Comparison of ENCODE assay signal across 16 cellular contexts in the genomic region with DNA sequence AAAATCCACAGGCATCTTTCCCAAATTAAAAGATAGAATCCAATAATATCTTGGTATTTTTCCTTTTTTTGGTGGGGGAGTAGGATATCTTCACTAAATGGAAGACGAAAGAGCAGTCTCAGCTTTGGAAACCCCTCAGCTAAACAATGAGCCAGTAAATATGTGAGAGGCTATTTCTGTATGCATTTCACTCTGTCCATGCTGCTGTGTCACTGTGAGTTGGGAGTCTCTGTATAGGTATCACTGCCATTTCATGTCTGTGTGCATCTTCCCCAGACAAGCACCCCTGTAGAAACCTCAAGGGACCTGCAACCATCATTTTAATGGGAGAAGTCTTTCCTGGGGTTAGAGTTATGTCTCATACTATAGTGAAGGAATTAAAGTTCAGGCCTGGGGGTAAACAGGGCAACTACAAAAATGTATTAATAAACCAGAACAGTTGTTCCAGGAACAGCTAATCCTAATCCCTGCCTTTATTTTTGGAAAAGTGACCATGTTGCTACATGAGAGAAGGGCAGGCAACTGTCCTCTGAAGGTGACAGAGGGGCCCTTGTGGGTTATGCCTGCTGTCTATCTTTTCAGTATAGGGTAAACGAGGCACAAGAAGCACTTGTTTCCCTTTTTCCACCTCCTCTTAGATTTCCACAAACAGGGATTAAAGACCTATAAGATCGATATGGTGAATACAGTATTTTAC. TPM values are rescaled to one million over a fixed set of nuclear protein-coding genes. Genes with fewer than 3 reads are reported as not detected.
A peak's percentile ranks its signal among the peaks of the same experiment; 100 is the strongest.
DNase-seq lines count a peak whose midpoint lies in the region; ATAC-seq and TF ChIP-seq lines count a peak whose summit lies in the region.
"Had no signal": no experiment of that assay in that cellular context is flagged by ENCODE, and none has a peak within 500 bp of the region (broad histone marks: within the 10 kb centered on the region; RNA-seq: fewer than 3 reads in every experiment).

No MANE protein-coding gene starts in this region.

- no peak overlapping the region for H3K27ac Mint-ChIP-seq in natural killer cell treated with Interleukin-12 subunit alpha and Interleukin-12 subunit beta and Interleukin-15 and Interleukin-18, amount 100 ng/mL, for 72 hours

- H3K27ac ChIP-seq in right cardiac atrium (ENCODE audit: low read length), result no peak overlapping the region
- H3K27ac ChIP-seq in right atrium auricular region, result peak overlapping the region; percentile 61 to 81
- peak overlapping the region; percentile 82 to 85 (median 82) for H3K27ac ChIP-seq in gastrocnemius medialis
- no peak overlapping the region for H3K27ac ChIP-seq in RWPE1
- H3K27ac ChIP-seq: BLaER1, HL-60 had no signal

- no peak overlapping the region for H3K4me3 ChIP-seq in right cardiac atrium (ENCODE audit: low read length)
- no peak overlapping the region for H3K4me3 ChIP-seq in right atrium auricular region
- no peak overlapping the region for H3K4me3 ChIP-seq in gastrocnemius medialis
- H3K4me3 ChIP-seq: BLaER1, K562 had no signal

- no peak for TF ChIP-seq CTCF in right atrium auricular region (IDR thresholded peaks at IDR 0.05)
- no peak for TF ChIP-seq CTCF in gastrocnemius medialis (IDR thresholded peaks at IDR 0.05 in 4 of 5, conservative IDR thresholded peaks at IDR 0.05 in 1 of 5)
- TF ChIP-seq CTCF in RWPE1 (conservative IDR thresholded peaks at IDR 0.05; ENCODE audit: low read depth), result no peak

- 76% methylated on average over 3 of the region's 3 CpGs for WGBS in right cardiac atrium

- peak in 1 of 2 donors; percentile 26 for TF ChIP-seq POLR2A in gastrocnemius medialis (IDR thresholded peaks at IDR 0.05)

- CTCF ChIA-PET in RWPE1 (lab: Yijun Ruan, JAX), result interaction anchor here (0.8 to 1.3 kb wide), 3 partner anchors 15 to 200 kb away, joined by 3 to 5 read pairs (median 4); no protein-coding TSS in a partner anchor

- intact Hi-C loops in Right ventricle myocardium superior (cut with DNase I), result no loop called here
- intact Hi-C loops in right cardiac atrium (cut with DNase I), result no loop called here
- intact Hi-C loops in gastrocnemius medialis (cut with DNase I; ENCODE audit: low total_unique reads), result loop anchor here (2.0 kb wide), 1 partner anchor 21 kb away; no protein-coding TSS in a partner anchor

- in situ Hi-C loops in gastrocnemius medialis (cut with MboI; ENCODE audit: low sequenced_read_pairs in 4 of 4), result loop anchor here in 2 of 4 donors (10.0 to 25.0 kb wide), 2 partner anchors 175 to 193 kb away; a partner anchor contains a TSS

- H3K9me3 Mint-ChIP-seq in natural killer cell treated with Interleukin-12 subunit alpha and Interleukin-12 subunit beta and Interleukin-15 and Interleukin-18, amount 100 ng/mL, for 72 hours, result no peaks in the 10 kb centered on the region
- H3K9me3 Mint-ChIP-seq: CD8-positive, alpha-beta memory T cell; H9 had no signal

- ATAC-seq in Right ventricle myocardium superior (ENCODE audit: poor library complexity) (peak; percentile 18), right cardiac atrium (no peak), gastrocnemius medialis (peak; percentile 65 to 69)
- no peak for ATAC-seq in natural killer cell treated with Interleukin-12 subunit alpha and Interleukin-12 subunit beta and Interleukin-15 and Interleukin-18, amount 100 ng/mL, for 72 hours
- ATAC-seq: K562 had no signal

- DNase-seq in Right ventricle myocardium superior (no peak), right cardiac atrium (no peak), NCI-H69 (lab: John Stamatoyannopoulos, UW) (peak; percentile 35), right atrium auricular region (ENCODE audit: low spot score) (no peak), gastrocnemius medialis (no peak), RWPE1 (ENCODE audit: low spot score) (no peak), KG1 (lab: John Stamatoyannopoulos, UW) (no peak)
- no peak for DNase-seq in natural killer cell treated with Interleukin-12 subunit alpha and Interleukin-12 subunit beta and Interleukin-15 and Interleukin-18, amount 100 ng/mL, for 72 hours (ENCODE audit: low spot score)
- DNase-seq: CD8-positive, alpha-beta memory T cell; DND-41; H9; NCI-H226; NCI-H526 had no signal

- H3K9me3 ChIP-seq in right cardiac atrium (ENCODE audit: control insufficient read depth, low read length), result no peaks in the 10 kb centered on the region
- no peaks in the 10 kb centered on the region for H3K9me3 ChIP-seq in right atrium auricular region
- no peaks in the 10 kb centered on the region for H3K9me3 ChIP-seq in gastrocnemius medialis
- H3K9me3 ChIP-seq: BLaER1 had no signal

- POLR2A ChIA-PET in RWPE1 (lab: Yijun Ruan, JAX; ENCODE audit: low non-redundant PET), result no interaction called here

- peaks cover 33% of the 10 kb centered on the region for H3K36me3 ChIP-seq in right atrium auricular region
- peaks cover 0 to 14% of the 10 kb centered on the region in 2 donors for H3K36me3 ChIP-seq in gastrocnemius medialis

- H3K4me1 ChIP-seq in right cardiac atrium (ENCODE audit: control insufficient read depth, insufficient read depth, low read length), result peaks cover 3% of the 10 kb centered on the region
- H3K4me1 ChIP-seq in right atrium auricular region, result peaks cover 0 to 46% of the 10 kb centered on the region in 2 donors
- H3K4me1 ChIP-seq in gastrocnemius medialis, result peaks cover 68 to 74% of the 10 kb centered on the region in 2 donors

- H3K4me3 Mint-ChIP-seq in natural killer cell treated with Interleukin-12 subunit alpha and Interleukin-12 subunit beta and Interleukin-15 and Interleukin-18, amount 100 ng/mL, for 72 hours, result no peak overlapping the region
- H3K4me3 Mint-ChIP-seq: CD8-positive, alpha-beta memory T cell; H9 had no signal

- peaks cover 7% of the 10 kb centered on the region for H3K36me3 Mint-ChIP-seq in natural killer cell treated with Interleukin-12 subunit alpha and Interleukin-12 subunit beta and Interleukin-15 and Interleukin-18, amount 100 ng/mL, for 72 hours

- no peaks in the 10 kb centered on the region for H3K27me3 Mint-ChIP-seq in natural killer cell treated with Interleukin-12 subunit alpha and Interleukin-12 subunit beta and Interleukin-15 and Interleukin-18, amount 100 ng/mL, for 72 hours
- H3K27me3 Mint-ChIP-seq: CD8-positive, alpha-beta memory T cell had no signal

- H3K27me3 ChIP-seq in right cardiac atrium (ENCODE audit: control insufficient read depth, insufficient read depth) (no peaks in the 10 kb centered on the region), right atrium auricular region (no peaks in the 10 kb centered on the region), gastrocnemius medialis (no peaks in the 10 kb centered on the region)
- H3K27me3 ChIP-seq: BLaER1 had no signal

- H3K4me1 Mint-ChIP-seq in natural killer cell treated with Interleukin-12 subunit alpha and Interleukin-12 subunit beta and Interleukin-15 and Interleukin-18, amount 100 ng/mL, for 72 hours (ENCODE audit: low read depth in 2 of 2), result peaks cover 0 to 4% of the 10 kb centered on the region in 2 donors

RNA-seq across cellular contexts. Expression of a gene that starts 11.3 kb away (rescaled TPM):
- total RNA-seq in Right ventricle myocardium superior (1.2 TPM), right cardiac atrium (1 to 10 TPM in 3 of 4 donors, under 1 TPM in 1; 0.91 to 2.3 (median 1.6) TPM), right atrium auricular region (under 1 TPM; 0.48 to 0.59 TPM), gastrocnemius medialis (1,000 to 10,000 TPM in 2 of 4 donors, 100 to 1,000 TPM in 2; 459 to 1,596 (median 855) TPM)
- 1.2 TPM for polyA plus RNA-seq in right cardiac atrium
- total RNA-seq in natural killer cell treated with Interleukin-12 subunit alpha and Interleukin-12 subunit beta and Interleukin-15 and Interleukin-18, amount 100 ng/mL, for 72 hours, result 1 to 10 TPM; 2.5 to 6.1 TPM
- polyA plus RNA-seq: CD8-positive, alpha-beta memory T cell had no signal

RNA-seq across cellular contexts. Expression of a gene that starts 32.8 kb away (rescaled TPM):
- 26.8 TPM for total RNA-seq in Right ventricle myocardium superior
- total RNA-seq in right cardiac atrium, result 10 to 100 TPM; 27.4 to 33.2 (median 29.9) TPM
- 17.9 TPM for polyA plus RNA-seq in right cardiac atrium
- 10 to 100 TPM; 16.6 to 33.0 TPM for total RNA-seq in right atrium auricular region
- 100 to 1,000 TPM in 1 of 4 donors, 10 to 100 TPM in 3; 41.3 to 107 (median 46.4) TPM for total RNA-seq in gastrocnemius medialis
- 100 to 1,000 TPM; 262 to 355 TPM for total RNA-seq in natural killer cell treated with Interleukin-12 subunit alpha and Interleukin-12 subunit beta and Interleukin-15 and Interleukin-18, amount 100 ng/mL, for 72 hours

RNA-seq across cellular contexts. Expression of a gene that starts 45.7 kb away (rescaled TPM):
- total RNA-seq in Right ventricle myocardium superior, result 0.70 TPM
- under 1 TPM in 3 of 4 donors, not detected in 1; 0.11 to 0.39 (median 0.29) TPM for total RNA-seq in right cardiac atrium
- 1.2 TPM for polyA plus RNA-seq in right cardiac atrium
- total RNA-seq in right atrium auricular region, result 1 to 10 TPM in 1 of 2 donors, under 1 TPM in 1; 0.28 to 1.1 TPM
- not detected for total RNA-seq in gastrocnemius medialis
- under 1 TPM in 1 of 2 donors, not detected in 1; 0.73 TPM for total RNA-seq in natural killer cell treated with Interleukin-12 subunit alpha and Interleukin-12 subunit beta and Interleukin-15 and Interleukin-18, amount 100 ng/mL, for 72 hours
- polyA plus RNA-seq: CD8-positive, alpha-beta memory T cell had no signal

Comparison
In these comparisons a context has a peak if more than half of its experiments do, and no peak if none do; other contexts are left out.
1. ATAC-seq: peak in Right ventricle myocardium superior (single experiment) and gastrocnemius medialis (2 of 2); none in right cardiac atrium (0 of 2) and natural killer cell treated with Interleukin-12 subunit alpha and Interleukin-12 subunit beta and Interleukin-15 and Interleukin-18, amount 100 ng/mL, for 72 hours (0 of 2).
2. H3K27ac ChIP-seq: peak in right atrium auricular region (2 of 2) and gastrocnemius medialis (4 of 4); none in right cardiac atrium (single experiment) and RWPE1 (single experiment).
3. RNA of a gene that starts 11.3 kb away (total RNA-seq): 459 to 1,596 TPM in gastrocnemius medialis; 2.5 to 6.1 TPM in natural killer cell treated with Interleukin-12 subunit alpha and Interleukin-12 subunit beta and Interleukin-15 and Interleukin-18, amount 100 ng/mL, for 72 hours, 0.91 to 2.3 TPM in right cardiac atrium, 1.2 TPM in Right ventricle myocardium superior (single experiment) and 0.48 to 0.59 TPM in right atrium auricular region; every median in the first group is over 10 times any median in the second.